ENCODE assay signal across 34 cellular contexts in the genomic region with DNA sequence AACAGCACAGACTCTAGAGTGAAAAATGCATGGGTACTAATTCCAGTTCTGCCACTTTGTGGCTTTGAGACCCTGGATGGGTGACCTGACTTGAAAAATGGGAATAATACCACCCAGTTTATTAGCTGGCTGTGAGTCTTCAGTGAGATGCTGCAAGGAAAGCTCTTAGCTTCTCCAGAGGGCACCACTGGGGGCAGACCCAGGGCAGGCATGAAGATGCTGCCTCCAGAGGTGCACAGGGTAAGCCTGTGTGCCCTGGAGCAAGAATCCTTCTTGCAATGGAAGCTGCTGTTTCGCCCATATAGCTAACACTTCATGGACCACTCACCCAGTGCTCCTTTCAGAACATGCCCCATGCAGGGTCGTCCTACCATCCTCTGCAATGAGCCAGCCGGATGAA.
"Had no signal": no experiment of that assay in that cellular context is flagged by ENCODE, and none has a peak within 500 bp of the region (broad histone marks: within the 10 kb centered on the region; RNA-seq: fewer than 3 reads in every experiment).

No MANE protein-coding gene starts in this region.

- H3K27me3 ChIP-seq: brain microvascular endothelial cell, SJCRH30 had no signal

- ATAC-seq: activated CD8-positive, alpha-beta memory T cell treated with anti-CD3 and anti-CD28 coated beads, Interleukin-2, amount 10 ng/mL, durations not matched to agents 7 days and 5 days had no signal

- H3K9me3 ChIP-seq: SJCRH30 had no signal

- H3K9ac ChIP-seq: KMS-11 had no signal

- DNase-seq: activated CD4-positive, alpha-beta memory T cell treated with anti-CD3 and anti-CD28 coated beads, Interleukin-2, amount 10 ng/mL, durations not matched to agents 7 days and 5 days; activated CD4-positive, alpha-beta T cell treated with anti-CD3 and anti-CD28 coated beads for 1 hour; activated CD4-positive, alpha-beta T cell treated with anti-CD3 and anti-CD28 coated beads for 48 hours; activated CD4-positive, CD25-positive, alpha-beta regulatory T cell; activated CD8-positive, alpha-beta memory T cell treated with anti-CD3 and anti-CD28 coated beads for 24 hours; activated CD8-positive, alpha-beta memory T cell treated with anti-CD3 and anti-CD28 coated beads, Interleukin-2, amount 10 ng/mL, durations not matched to agents 7 days and 5 days; activated CD8-positive, alpha-beta memory T cell treated with anti-CD3 and anti-CD28 coated beads, Interleukin-2, amount 50 U/mL, for 48 hours; activated effector memory CD4-positive, alpha-beta T cell treated with Interleukin-2 at 50 U/mL for 16 hours; activated naive CD4-positive, alpha-beta T cell; activated naive CD4-positive, alpha-beta T cell treated with anti-CD3 and anti-CD28 coated beads, Interleukin-2, amount 50 U/mL, for 16 hours; activated naive CD8-positive, alpha-beta T cell treated with anti-CD3 and anti-CD28 coated beads for 36 hours; activated T-cell treated with anti-CD3 and anti-CD28 coated beads, Interleukin-2, amount 50 U/mL, for 48 hours; amniotic stem cell; brain microvascular endothelial cell; central memory CD4-positive, alpha-beta T cell; NCI-H1092 treated with DMSO at 0.1 percent for 48 hours; NCI-H1417; NCI-H146; NCI-H187; NCI-H2029 treated with DMSO at 0.1 percent for 48 hours; NCI-H2171 treated with DMSO at 0.1 percent for 48 hours; NCI-H226; NCI-H446 treated with DMSO at 0.1 percent for 48 hours; NCI-H524; NCI-H69; NK-92 treated with Interleukin-12 subunit alpha and Interleukin-12 subunit beta, amount 100 ng/mL, for 24 hours; PC-9; SHP77; SJCRH30; T1000; WERI-Rb-1 had no signal

- H3K4me2 ChIP-seq: KMS-11, PC-9 had no signal

- H3K36me3 ChIP-seq: brain microvascular endothelial cell, SJCRH30, WERI-Rb-1 had no signal

- H3K4me3 ChIP-seq: PC-9, SJCRH30, SK-N-MC had no signal

- H3K27ac ChIP-seq: brain microvascular endothelial cell, KMS-11, PC-9, SJCRH30, SK-N-MC, WERI-Rb-1 had no signal

- FAIRE-seq: RCC 7860 had no signal
